In the genomic region with DNA sequence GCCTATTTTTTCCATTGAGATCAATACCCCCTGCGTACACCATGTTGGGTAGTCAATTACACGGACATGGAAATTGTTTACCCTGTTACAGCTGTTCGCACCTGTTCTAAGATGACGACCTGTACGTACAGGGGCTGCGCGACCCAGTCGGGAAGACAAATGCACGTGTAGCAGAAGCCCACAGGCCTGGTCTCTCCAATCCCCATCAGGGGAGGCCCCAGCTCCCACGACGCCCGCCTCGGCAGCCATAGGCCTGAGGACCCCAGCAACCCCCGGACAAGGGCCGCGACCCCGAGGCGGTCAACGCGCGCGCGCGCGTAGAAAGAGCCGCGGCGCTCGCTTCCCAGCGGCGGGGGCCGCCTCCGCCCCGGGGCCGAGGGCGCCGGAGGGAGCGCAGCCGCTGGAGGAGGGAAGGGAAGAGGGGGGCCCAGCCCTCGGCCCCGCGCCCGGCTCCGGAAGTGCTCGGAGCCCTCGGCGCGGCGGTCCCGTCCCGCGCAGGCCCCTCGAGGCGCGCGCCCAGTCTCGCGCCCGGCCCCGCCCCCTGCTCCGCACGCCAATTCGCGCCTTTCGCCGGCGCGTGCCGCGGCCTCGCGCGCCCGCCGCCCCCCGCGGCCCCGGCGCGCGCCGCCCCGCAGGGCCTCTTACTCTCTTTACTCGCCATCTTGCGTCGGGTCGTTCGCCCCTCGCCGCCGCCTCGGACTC, we compare ENCODE assay signal across 8 cellular contexts.
DNase-seq lines count a peak whose midpoint lies in the region; ATAC-seq and TF ChIP-seq lines count a peak whose summit lies in the region.

No MANE protein-coding gene starts in this region.

- peaks cover 21% of the 10 kb centered on the region for H3K4me1 ChIP-seq in HUES48 (ENCODE audit: control insufficient read depth, insufficient read depth, low read length)

- H3K27ac ChIP-seq in HUES48 (ENCODE audit: low read depth, low read length) (peak overlapping the region; percentile 92), brain microvascular endothelial cell (peak overlapping the region; percentile 97)

- DNase-seq in EL (peak; percentile 42), SW480 (ENCODE audit: low spot score) (peak; percentile 51), brain microvascular endothelial cell (no peak), islet precursor cell (peak; percentile 61), HuH-7 (ENCODE audit: low spot score) (no peak)
- peak; percentile 35 to 47 for DNase-seq in stimulated activated CD4-positive, alpha-beta T cell treated with anti-CD3 and anti-CD28 coated beads, Interleukin-2, amount 100 ng/mL, for 48 hours

- no peaks in the 10 kb centered on the region for H3K9me3 ChIP-seq in HUES48 (ENCODE audit: control insufficient read depth, insufficient read depth, low read length)

- peak overlapping the region; percentile 98 for H3K9ac ChIP-seq in HUES48 (ENCODE audit: low read depth, low read length)

- H3K4me3 ChIP-seq in HUES48 (ENCODE audit: low read depth, low read length) (peak overlapping the region; percentile 99), brain microvascular endothelial cell (ENCODE audit: low read depth, low read length) (peak overlapping the region; percentile 79)

- in situ Hi-C loops in brain microvascular endothelial cell (cut with HindIII; ENCODE audit: low pct_ligation_motif_present, low sequenced_read_pairs) = no loop called here

- H3K27me3 ChIP-seq in HUES48 (ENCODE audit: control insufficient read depth, insufficient read depth, low read length) = 0 out of 2 replicates have a peak, but pooled peaks cover 3% of the 10 kb centered on the region
- H3K27me3 ChIP-seq in brain microvascular endothelial cell (replicated peaks) = peaks cover 3% of the 10 kb centered on the region

- peak; percentile 54 for ATAC-seq in GM21447 (IDR thresholded peaks at IDR 0.05; ENCODE audit: unreplicated experiment)

- H3K36me3 ChIP-seq in HUES48 (ENCODE audit: control insufficient read depth, insufficient read depth, low read length) (peaks cover 35% of the 10 kb centered on the region), brain microvascular endothelial cell (replicated peaks) (no peaks in the 10 kb centered on the region)

- TF ChIP-seq CTCF in brain microvascular endothelial cell (IDR thresholded peaks at IDR 0.05; ENCODE audit: low read depth, low read length, missing control alignments) = no peak

Comparison
In these comparisons a context has a peak if more than half of its experiments do, and no peak if none do; other contexts are left out.
1. DNase-seq: peak in EL (single experiment), SW480 (single experiment), islet precursor cell (single experiment) and stimulated activated CD4-positive, alpha-beta T cell treated with anti-CD3 and anti-CD28 coated beads, Interleukin-2, amount 100 ng/mL, for 48 hours (2 of 2); none in brain microvascular endothelial cell (single experiment) and HuH-7 (single experiment).